ENCODE assay signal across 9 cellular contexts in the genomic region with DNA sequence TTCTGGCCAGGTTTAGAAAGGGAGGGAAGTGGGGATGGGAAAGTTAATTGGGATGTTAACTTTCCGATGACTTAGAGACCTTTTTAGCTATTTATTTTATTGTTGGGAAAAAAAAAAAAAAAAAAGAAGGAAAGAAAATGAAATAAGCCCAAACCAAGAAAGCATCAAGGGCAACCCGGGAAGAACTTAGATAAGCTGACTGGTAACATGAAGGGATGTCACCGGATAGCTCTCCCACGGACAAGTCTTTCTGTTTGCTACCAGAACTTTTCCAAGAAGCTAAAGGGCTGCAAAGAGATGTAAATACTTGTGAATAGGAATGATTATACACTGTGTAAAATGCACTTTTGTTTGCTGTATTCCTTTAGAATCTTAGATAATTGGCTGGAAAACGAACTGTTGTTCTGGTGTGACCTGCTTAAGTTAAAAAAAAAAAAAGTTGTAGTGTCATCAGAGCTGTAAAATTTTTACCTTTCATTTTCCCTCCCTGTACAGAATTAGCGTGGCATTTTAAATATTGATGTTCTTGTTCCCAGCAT. TPM values are rescaled to one million over a fixed set of nuclear protein-coding genes. Genes with fewer than 3 reads are reported as not detected.
DNase-seq lines count a peak whose midpoint lies in the region; ATAC-seq, FAIRE-seq and TF ChIP-seq lines count a peak whose summit lies in the region.
"Had no signal": no experiment of that assay in that cellular context is flagged by ENCODE, and none has a peak within 500 bp of the region (broad histone marks: within the 10 kb centered on the region; RNA-seq: fewer than 3 reads in every experiment).

No MANE protein-coding gene starts in this region.

- no peak for TF ChIP-seq POLR2A in esophagus squamous epithelium (IDR thresholded peaks at IDR 0.05)
- no peak for TF ChIP-seq POLR2A in gastrocnemius medialis (IDR thresholded peaks at IDR 0.05)

- intact Hi-C loops in esophagus squamous epithelium (cut with DNase I) (no loop called here), gastrocnemius medialis (cut with DNase I; ENCODE audit: low total_unique reads) (no loop called here)

- H3K36me3 ChIP-seq in SJSA1 (no peaks in the 10 kb centered on the region), esophagus squamous epithelium (no peaks in the 10 kb centered on the region), gastrocnemius medialis (no peaks in the 10 kb centered on the region), small intestine (ENCODE audit: control insufficient read depth in 2 of 2, insufficient read depth in 2 of 2, low read length in 2 of 2) (no peaks in the 10 kb centered on the region)

- no peak for TF ChIP-seq CTCF in GM13976 (IDR thresholded peaks at IDR 0.05; ENCODE audit: borderline replicate concordance, control extremely low read depth, extremely low read depth, insufficient read depth, missing control alignments)
- no peak for TF ChIP-seq CTCF in esophagus squamous epithelium (IDR thresholded peaks at IDR 0.05)
- TF ChIP-seq CTCF in gastrocnemius medialis (IDR thresholded peaks at IDR 0.05 in 4 of 5, conservative IDR thresholded peaks at IDR 0.05 in 1 of 5): no peak

- H3K9me3 ChIP-seq in SJSA1 (replicated peaks) (peaks cover 5% of the 10 kb centered on the region; the same call in 1 of the 2 replicates), esophagus squamous epithelium (no peaks in the 10 kb centered on the region), gastrocnemius medialis (no peaks in the 10 kb centered on the region), small intestine (ENCODE audit: control insufficient read depth, low read depth) (no peaks in the 10 kb centered on the region)

- H3K27me3 ChIP-seq in SJSA1 (replicated peaks): peaks cover 89% of the 10 kb centered on the region
- H3K27me3 ChIP-seq in esophagus squamous epithelium: peaks cover 17 to 100% (median 66%) of the 10 kb centered on the region in 4 donors
- H3K27me3 ChIP-seq in gastrocnemius medialis: peaks cover 96 to 100% (median 100%) of the 10 kb centered on the region in 3 donors
- H3K27me3 ChIP-seq in small intestine (ENCODE audit: control insufficient read depth in 2 of 2, insufficient read depth in 2 of 2, low read length in 2 of 2): peaks cover 9 to 48% of the 10 kb centered on the region in 2 donors

- DNase-seq in GM13976 (ENCODE audit: low spot score): peak; percentile 7
- DNase-seq in SJSA1 (ENCODE audit: low read depth in 1 of 2, low spot score in 2 of 2): no peak
- DNase-seq in esophagus squamous epithelium (lab: John Stamatoyannopoulos, UW): no peak
- DNase-seq in gastrocnemius medialis: no peak
- DNase-seq in NCI-H2081 treated with DMSO at 0.1 percent for 48 hours (lab: John Stamatoyannopoulos, UW): no peak
- no peak for DNase-seq in small intestine
- DNase-seq: KG1 had no signal

- no peak for FAIRE-seq in small intestine (lab: Jason Lieb, UNC)

- in situ Hi-C loops in GM13976 (cut with MboI; ENCODE audit: low sequenced_read_pairs, unreplicated experiment) (no loop called here), gastrocnemius medialis (cut with MboI; ENCODE audit: low sequenced_read_pairs in 4 of 4) (no loop called here)

- H3K27ac ChIP-seq in SJSA1: no peak overlapping the region
- H3K27ac ChIP-seq in esophagus squamous epithelium: no peak overlapping the region
- no peak overlapping the region for H3K27ac ChIP-seq in gastrocnemius medialis
- H3K27ac ChIP-seq in small intestine (ENCODE audit: low read depth in 1 of 2, low read length in 1 of 2): no peak overlapping the region

- peaks cover 24% of the 10 kb centered on the region for H3K4me1 ChIP-seq in SJSA1 (replicated peaks)
- H3K4me1 ChIP-seq in esophagus squamous epithelium: peaks cover 24 to 45% (median 27%) of the 10 kb centered on the region in 3 donors
- peaks cover 25 to 31% of the 10 kb centered on the region in 2 donors for H3K4me1 ChIP-seq in gastrocnemius medialis
- peaks cover 0 to 10% of the 10 kb centered on the region in 2 donors for H3K4me1 ChIP-seq in small intestine (ENCODE audit: control insufficient read depth in 2 of 2, insufficient read depth in 1 of 2, low read depth in 1 of 2, low read length in 1 of 2)

- H3K4me3 ChIP-seq in SJSA1: peak overlapping the region; percentile 38
- peak overlapping the region in 3 of 4 donors; percentile 51 to 71 (median 54) for H3K4me3 ChIP-seq in esophagus squamous epithelium
- peak overlapping the region; percentile 46 to 65 (median 51) for H3K4me3 ChIP-seq in gastrocnemius medialis
- H3K4me3 ChIP-seq in small intestine (ENCODE audit: low read depth in 1 of 2, low read length in 2 of 2): peak overlapping the region in 1 of 2 donors; percentile 75

- ATAC-seq in gastrocnemius medialis (no peak), GM21515 (IDR thresholded peaks at IDR 0.05; ENCODE audit: unreplicated experiment) (no peak), HG02981 (IDR thresholded peaks at IDR 0.05; ENCODE audit: unreplicated experiment) (no peak)

- WGBS in esophagus squamous epithelium, 2 donors: 12 to 24% methylated on average over 6 of the region's 6 CpGs
- 7 to 15% (median 14%) methylated on average over 6 of the region's 6 CpGs for WGBS in small intestine, 3 donors

RNA-seq across cellular contexts. Expression of a gene that starts 2.8 kb away (rescaled TPM):
- total RNA-seq in SJSA1 (2014; rRNA removed; shearing (Covaris generic)): not detected in 2 replicates
- total RNA-seq in esophagus squamous epithelium: not detected
- total RNA-seq in gastrocnemius medialis: not detected
- not detected for polyA plus RNA-seq in small intestine
